20 cellular contexts compared by ENCODE assay signal in genomic region chr14:92635896-92636295, GRCh38.
DNase-seq lines count a peak whose midpoint lies in the region; ATAC-seq and TF ChIP-seq lines count a peak whose summit lies in the region.
"Had no signal": no experiment of that assay in that cellular context is flagged by ENCODE, and none has a peak within 500 bp of the region (broad histone marks: within the 10 kb centered on the region; RNA-seq: fewer than 3 reads in every experiment).

No MANE protein-coding gene starts in this region.

- peak overlapping the region; percentile 66 for H3K27ac Mint-ChIP-seq in activated CD8-positive, alpha-beta T cell treated with anti-CD3 and anti-CD28 coated beads for 36 hours
- no peak overlapping the region for H3K27ac Mint-ChIP-seq in activated CD8-positive, alpha-beta T cell treated with anti-CD3 and anti-CD28 coated beads, Interleukin-2, amount 10 ng/mL, durations not matched to agents 7 days and 5 days
- H3K27ac Mint-ChIP-seq in GM23338 (peak overlapping the region; percentile 34; the same call in 1 of the 2 replicates), glutamatergic neuron (ENCODE audit: unreplicated experiment) (peak overlapping the region; percentile 65)

- H3F3A ChIP-seq in GM23338 (replicated peaks; ENCODE audit: low read depth), result no peaks in the 10 kb centered on the region

- H3K27ac ChIP-seq in GM23338 (ENCODE audit: low read depth), result no peak overlapping the region
- H3K27ac ChIP-seq in spleen, result no peak overlapping the region
- H3K27ac ChIP-seq: 22Rv1, SJSA1 had no signal

- intact Hi-C loops in activated CD8-positive, alpha-beta T cell treated with anti-CD3 and anti-CD28 coated beads for 36 hours (cut with micrococcal nuclease), result no loop called here
- intact Hi-C loops in spleen (cut with DNase I; ENCODE audit: low total_unique reads), result no loop called here

- no peaks in the 10 kb centered on the region for H3K9me3 Mint-ChIP-seq in activated CD8-positive, alpha-beta T cell treated with anti-CD3 and anti-CD28 coated beads for 36 hours
- H3K9me3 Mint-ChIP-seq in activated CD8-positive, alpha-beta T cell treated with anti-CD3 and anti-CD28 coated beads, Interleukin-2, amount 10 ng/mL, durations not matched to agents 7 days and 5 days (ENCODE audit: insufficient read depth), result no peaks in the 10 kb centered on the region
- H3K9me3 Mint-ChIP-seq in GM23338 (no peaks in the 10 kb centered on the region), glutamatergic neuron (ENCODE audit: unreplicated experiment) (peaks cover 14% of the 10 kb centered on the region)
- H3K9me3 Mint-ChIP-seq: IgD-negative memory B cell had no signal

- 84 to 99% (median 96%) methylated on average over 4 of the region's 4 CpGs for WGBS in spleen, 5 donors

- H3K36me3 ChIP-seq in GM23338 (ENCODE audit: insufficient read depth) (no peaks in the 10 kb centered on the region), spleen (peaks cover 0 to 29% (median 0%) of the 10 kb centered on the region in 6 donors), BE2C (no peaks in the 10 kb centered on the region)
- H3K36me3 ChIP-seq: SJSA1 had no signal

- no peaks in the 10 kb centered on the region for H3K9me3 ChIP-seq in spleen
- no peaks in the 10 kb centered on the region for H3K9me3 ChIP-seq in BE2C
- H3K9me3 ChIP-seq: SJSA1 had no signal

- POLR2A ChIA-PET in activated CD8-positive, alpha-beta T cell treated with anti-CD3 and anti-CD28 coated beads for 36 hours (lab: Charles Lee), result no interaction called here
- POLR2A ChIA-PET in activated CD8-positive, alpha-beta T cell treated with anti-CD3 and anti-CD28 coated beads, Interleukin-2, amount 10 ng/mL, durations not matched to agents 7 days and 5 days (lab: Charles Lee), result no interaction called here

- no peak overlapping the region for H3K4me2 ChIP-seq in GM23338

- H3K4me3 ChIP-seq in GM23338 (no peak overlapping the region), spleen (no peak overlapping the region), BE2C (ENCODE audit: low read depth, low read length) (no peak overlapping the region)
- H3K4me3 ChIP-seq: GM12878, SJSA1 had no signal

- peaks cover 6% of the 10 kb centered on the region for H3K36me3 Mint-ChIP-seq in activated CD8-positive, alpha-beta T cell treated with anti-CD3 and anti-CD28 coated beads for 36 hours (ENCODE audit: low read depth)
- peaks cover 12% of the 10 kb centered on the region for H3K36me3 Mint-ChIP-seq in activated CD8-positive, alpha-beta T cell treated with anti-CD3 and anti-CD28 coated beads, Interleukin-2, amount 10 ng/mL, durations not matched to agents 7 days and 5 days (ENCODE audit: low read depth)
- H3K36me3 Mint-ChIP-seq in GM23338 (ENCODE audit: low read depth) (no peaks in the 10 kb centered on the region), glutamatergic neuron (ENCODE audit: unreplicated experiment) (no peaks in the 10 kb centered on the region)

- H3K27me3 Mint-ChIP-seq in activated CD8-positive, alpha-beta T cell treated with anti-CD3 and anti-CD28 coated beads for 36 hours, result no peaks in the 10 kb centered on the region
- H3K27me3 Mint-ChIP-seq in activated CD8-positive, alpha-beta T cell treated with anti-CD3 and anti-CD28 coated beads, Interleukin-2, amount 10 ng/mL, durations not matched to agents 7 days and 5 days (ENCODE audit: low read depth), result no peaks in the 10 kb centered on the region
- H3K27me3 Mint-ChIP-seq in GM23338 (ENCODE audit: insufficient read depth, low read depth, poor library complexity), result no peaks in the 10 kb centered on the region
- H3K27me3 Mint-ChIP-seq in glutamatergic neuron (ENCODE audit: unreplicated experiment), result peaks cover 8% of the 10 kb centered on the region
- H3K27me3 Mint-ChIP-seq: IgD-negative memory B cell had no signal

- no peak overlapping the region for H2AFZ ChIP-seq in GM23338

- TF ChIP-seq POLR2A in spleen (IDR thresholded peaks at IDR 0.05), result no peak

- no peaks in the 10 kb centered on the region for H3K9me2 ChIP-seq in GM23338 (ENCODE audit: insufficient read depth)

- H3K27me3 ChIP-seq in GM23338 (ENCODE audit: insufficient read depth) (no peaks in the 10 kb centered on the region), spleen (replicated peaks in 1 of 7) (no peaks in the 10 kb centered on the region), BE2C (peaks cover 6% of the 10 kb centered on the region)
- H3K27me3 ChIP-seq: SJSA1 had no signal

- H3K4me1 Mint-ChIP-seq in activated CD8-positive, alpha-beta T cell treated with anti-CD3 and anti-CD28 coated beads for 36 hours (ENCODE audit: low read depth), result peaks cover 9% of the 10 kb centered on the region
- peaks cover 17% of the 10 kb centered on the region for H3K4me1 Mint-ChIP-seq in activated CD8-positive, alpha-beta T cell treated with anti-CD3 and anti-CD28 coated beads, Interleukin-2, amount 10 ng/mL, durations not matched to agents 7 days and 5 days (ENCODE audit: low read depth)
- no peaks in the 10 kb centered on the region for H3K4me1 Mint-ChIP-seq in GM23338
- H3K4me1 Mint-ChIP-seq in glutamatergic neuron (ENCODE audit: low read depth, unreplicated experiment), result peaks cover 10% of the 10 kb centered on the region

- H3K4me1 ChIP-seq in GM23338 (ENCODE audit: insufficient read depth) (no peaks in the 10 kb centered on the region), spleen (peaks cover 7 to 69% (median 25%) of the 10 kb centered on the region in 6 donors), BE2C (no peaks in the 10 kb centered on the region)
- H3K4me1 ChIP-seq: SJSA1 had no signal

- H3K79me2 ChIP-seq in GM23338 (replicated peaks; ENCODE audit: insufficient read depth), result no peaks in the 10 kb centered on the region

- TF ChIP-seq CTCF in activated CD8-positive, alpha-beta T cell treated with anti-CD3 and anti-CD28 coated beads for 36 hours (IDR thresholded peaks at IDR 0.05), result no peak
- TF ChIP-seq CTCF in GM23338 (conservative IDR thresholded peaks at IDR 0.05; ENCODE audit: low read depth in 2 of 2), result no peak
- TF ChIP-seq CTCF in glutamatergic neuron (IDR thresholded peaks at IDR 0.05; ENCODE audit: partially characterized antibody, unreplicated experiment), result no peak
- TF ChIP-seq CTCF in spleen (IDR thresholded peaks at IDR 0.05 in 8 of 11, conservative IDR thresholded peaks at IDR 0.05 in 3 of 11), result no peak
- no peak for TF ChIP-seq CTCF in BE2C (IDR thresholded peaks at IDR 0.05; ENCODE audit: low read depth, low read length)

- no peak for ATAC-seq in activated CD8-positive, alpha-beta T cell treated with anti-CD3 and anti-CD28 coated beads for 36 hours
- no peak for ATAC-seq in activated CD8-positive, alpha-beta T cell treated with anti-CD3 and anti-CD28 coated beads, Interleukin-2, amount 10 ng/mL, durations not matched to agents 7 days and 5 days
- ATAC-seq in GM23338, result no peak

- no peak overlapping the region for H3K4me3 Mint-ChIP-seq in activated CD8-positive, alpha-beta T cell treated with anti-CD3 and anti-CD28 coated beads for 36 hours
- H3K4me3 Mint-ChIP-seq in activated CD8-positive, alpha-beta T cell treated with anti-CD3 and anti-CD28 coated beads, Interleukin-2, amount 10 ng/mL, durations not matched to agents 7 days and 5 days, result no peak overlapping the region
- H3K4me3 Mint-ChIP-seq in GM23338, result no peak overlapping the region
- H3K4me3 Mint-ChIP-seq in glutamatergic neuron (ENCODE audit: unreplicated experiment), result no peak overlapping the region

- H4K20me1 ChIP-seq in GM23338 (replicated peaks; ENCODE audit: insufficient read depth), result no peaks in the 10 kb centered on the region

- DNase-seq in activated CD8-positive, alpha-beta T cell treated with anti-CD3 and anti-CD28 coated beads for 36 hours, result no peak
- no peak for DNase-seq in activated CD8-positive, alpha-beta T cell treated with anti-CD3 and anti-CD28 coated beads, Interleukin-2, amount 10 ng/mL, durations not matched to agents 7 days and 5 days
- no peak for DNase-seq in GM23338 (ENCODE audit: low spot score)
- no peak for DNase-seq in glutamatergic neuron
- DNase-seq in spleen, result peak; percentile 12
- DNase-seq in SIG-M5 treated with dmso at 0.1 percent for 504 hours (lab: John Stamatoyannopoulos, UW; ENCODE audit: unreplicated experiment), result no peak
- no peak for DNase-seq in BE2C
- DNase-seq in activated CD4-positive, alpha-beta T cell treated with anti-CD3 and anti-CD28 coated beads, Interleukin-2, amount 50 U/mL, for 48 hours, result no peak
- DNase-seq: ACHN, C1 segment of cervical spinal cord, H7, NCI-H1105, NCI-H1694, NCI-H2081 treated with DMSO at 0.1 percent for 48 hours, NCI-H524 treated with DMSO at 0.1 percent for 48 hours, OCI-M1 had no signal

- CTCF ChIA-PET in activated CD8-positive, alpha-beta T cell treated with anti-CD3 and anti-CD28 coated beads for 36 hours (lab: Charles Lee), result interaction anchor here (1.1 to 2.9 kb wide), 4 partner anchors 23 to 49 kb away, joined by 3 to 12 read pairs (median 4); no protein-coding TSS in a partner anchor
- CTCF ChIA-PET in activated CD8-positive, alpha-beta T cell treated with anti-CD3 and anti-CD28 coated beads, Interleukin-2, amount 10 ng/mL, durations not matched to agents 7 days and 5 days (lab: Charles Lee), result no interaction called here

TF ChIP-seq in GM23338, 12 proteins besides CTCF, POLR2A, EP300 and RAD21 (continues in another document):
- TF ChIP-seq ZNF331 (CRISPR knock-in tag; IDR thresholded peaks at IDR 0.05; ENCODE audit: low read depth) (no peak), EZH2phosphoT487 (IDR thresholded peaks at IDR 0.05; ENCODE audit: unreplicated experiment) (no peak), POLR2AphosphoS5 (IDR thresholded peaks at IDR 0.05; ENCODE audit: low read depth) (no peak), ZNF114 (CRISPR knock-in tag; IDR thresholded peaks at IDR 0.05) (no peak), EZH2 (IDR thresholded peaks at IDR 0.05; ENCODE audit: low read depth, unreplicated experiment) (no peak)
